ENCODE assay signal across 18 cellular contexts in genomic region chr10:61749271-61749670, GRCh38.
A peak's percentile ranks its signal among the peaks of the same experiment; 100 is the strongest.
DNase-seq lines count a peak whose midpoint lies in the region; ATAC-seq and TF ChIP-seq lines count a peak whose summit lies in the region.
"Had no signal": no experiment of that assay in that cellular context is flagged by ENCODE, and none has a peak within 500 bp of the region (broad histone marks: within the 10 kb centered on the region; RNA-seq: fewer than 3 reads in every experiment).

No MANE protein-coding gene starts in this region.

- DNase-seq in HCT116 (ENCODE audit: low read depth, low spot score), result no peak
- no peak for DNase-seq in Panc1 (ENCODE audit: low read depth, low spot score)
- peak; percentile 41 for DNase-seq in fibroblast of peridontal ligament (ENCODE audit: extremely low read depth)
- no peak for DNase-seq in vagina (ENCODE audit: extremely low spot score in 2 of 2)
- DNase-seq in activated effector memory CD4-positive, alpha-beta T cell treated with Interleukin-2 at 50 U/mL for 16 hours, result no peak
- DNase-seq: COR-L47, DMS153, H7, Karpas-422, MM.1S, NCI-H187, NCI-H2171, NCI-H446, NCI-H69, SJCRH30 had no signal

- no peak for TF ChIP-seq RAD21 in HCT116 (IDR thresholded peaks at IDR 0.05; ENCODE audit: low read depth)

- H3K27me3 ChIP-seq in HCT116 (ENCODE audit: insufficient read depth, low read length) (no peaks in the 10 kb centered on the region), Panc1 (ENCODE audit: control insufficient read depth, insufficient read depth, low read length) (no peaks in the 10 kb centered on the region), vagina (no peaks in the 10 kb centered on the region)
- H3K27me3 ChIP-seq: SJCRH30 had no signal

- TF ChIP-seq CTCF in HCT116 (IDR thresholded peaks at IDR 0.05 in 2 of 3, conservative IDR thresholded peaks at IDR 0.05 in 1 of 3; ENCODE audit: borderline replicate concordance in 1 of 3, insufficient read depth in 1 of 3, low read depth in 2 of 3, low read length in 2 of 3) (no peak), Panc1 (IDR thresholded peaks at IDR 0.05) (no peak), vagina (IDR thresholded peaks at IDR 0.05) (no peak)

- POLR2A ChIA-PET in HCT116 (lab: Charles Lee) (no interaction called here), Panc1 (lab: Charles Lee) (no interaction called here)

- BruUV-seq in HCT116 (replicated peaks; lab: Mats Ljungman, UMichigan) (no TSS peak), Panc1 (replicated peaks; lab: Mats Ljungman, UMichigan) (no TSS peak)

- no peak overlapping the region for H3K9ac ChIP-seq in HCT116 (ENCODE audit: low read length)

- H3K9me3 ChIP-seq in HCT116 (ENCODE audit: control insufficient read depth in 1 of 2, insufficient read depth in 1 of 2, low read depth in 1 of 2, low read length in 2 of 2) (no peaks in the 10 kb centered on the region), Panc1 (ENCODE audit: control insufficient read depth, insufficient read depth, low read depth, low read length) (no peaks in the 10 kb centered on the region), vagina (no peaks in the 10 kb centered on the region)
- H3K9me3 ChIP-seq: SJCRH30 had no signal

- intact Hi-C loops in HCT116 (cut with micrococcal nuclease), result no loop called here
- intact Hi-C loops in Panc1 (cut with micrococcal nuclease; ENCODE audit: unreplicated experiment), result no loop called here
- intact Hi-C loops in vagina (cut with DNase I), result no loop called here

- H3K4me3 ChIP-seq in HCT116 (replicated peaks in 1 of 2; ENCODE audit: low read depth in 1 of 2, low read length in 2 of 2) (no peak overlapping the region), Panc1 (ENCODE audit: low read depth in 2 of 2, low read length in 2 of 2) (no peak overlapping the region), vagina (no peak overlapping the region)
- H3K4me3 ChIP-seq: SJCRH30 had no signal

- peak overlapping the region; percentile 0 for H2AFZ ChIP-seq in HCT116 (ENCODE audit: low read depth, low read length, poor library complexity, severe bottlenecking)

- ATAC-seq in HCT116 (no peak), Panc1 (no peak), HG02938 (IDR thresholded peaks at IDR 0.05; ENCODE audit: unreplicated experiment) (no peak), HG02852 (IDR thresholded peaks at IDR 0.05; ENCODE audit: unreplicated experiment) (no peak)
- ATAC-seq: HepG2 had no signal

- in situ Hi-C loops in Panc1 (cut with HindIII; ENCODE audit: low pct_unique_long_range_greater_than_20kb, low sequenced_read_pairs), result no loop called here

- no peaks in the 10 kb centered on the region for H3K9me2 ChIP-seq in HCT116 (ENCODE audit: insufficient read depth)

- CTCF ChIA-PET in HCT116 (lab: Charles Lee), result interaction anchor here (4.5 to 6.2 kb wide), 2 partner anchors 70 to 86 kb away, joined by 68 to 71 read pairs; no protein-coding TSS in a partner anchor
- CTCF ChIA-PET in Panc1 (lab: Charles Lee), result interaction anchor here (0.7 to 1.2 kb wide), 2 partner anchors 148 to 918 kb away, joined by 5 read pairs; no protein-coding TSS in a partner anchor

- no peaks in the 10 kb centered on the region for H3K79me2 ChIP-seq in HCT116 (ENCODE audit: insufficient read depth, low read length)

- H3K4me1 ChIP-seq in HCT116 (ENCODE audit: control insufficient read depth in 1 of 2, insufficient read depth in 2 of 2, low read length in 2 of 2) (peaks cover 18 to 32% of the 10 kb centered on the region in 2 experiments), Panc1 (ENCODE audit: control insufficient read depth, insufficient read depth, low read length) (peaks cover 21% of the 10 kb centered on the region), vagina (peaks cover 36% of the 10 kb centered on the region)

- RAD21 ChIA-PET in HCT116 (lab: Charles Lee; ENCODE audit: low non-redundant PET in 1 of 2, low total read pairs in 2 of 2, uncharacterized antibody in 2 of 2, unreplicated experiment in 2 of 2), result interaction anchor here in 1 of 2 experiments (0.8 kb wide), 1 partner anchor 85 kb away, joined by 4 read pairs; no protein-coding TSS in a partner anchor

- no peaks in the 10 kb centered on the region for H4K20me1 ChIP-seq in HCT116 (ENCODE audit: insufficient read depth)

- TF ChIP-seq POLR2A in HCT116 (IDR thresholded peaks at IDR 0.05; ENCODE audit: borderline replicate concordance, extremely low read depth, insufficient read depth, insufficient read length) (no peak), vagina (IDR thresholded peaks at IDR 0.05) (no peak)

- H3K4me2 ChIP-seq in HCT116 (ENCODE audit: low read length), result no peak overlapping the region

- H3K36me3 ChIP-seq in HCT116 (ENCODE audit: control insufficient read depth in 1 of 2, insufficient read depth in 2 of 2, low read length in 2 of 2) (no peaks in the 10 kb centered on the region), Panc1 (ENCODE audit: control insufficient read depth, insufficient read depth, low read length) (no peaks in the 10 kb centered on the region), vagina (no peaks in the 10 kb centered on the region)
- H3K36me3 ChIP-seq: SJCRH30 had no signal

- no peak overlapping the region for H3K27ac ChIP-seq in HCT116 (ENCODE audit: low read depth, low read length)
- H3K27ac ChIP-seq in Panc1 (ENCODE audit: low read length), result peak overlapping the region; percentile 94
- peak overlapping the region; percentile 34 for H3K27ac ChIP-seq in vagina
- H3K27ac ChIP-seq: SJCRH30 had no signal

TF ChIP-seq in HCT116, 20 proteins besides CTCF, POLR2A, EP300 and RAD21:
- TF ChIP-seq EZH2 (IDR thresholded peaks at IDR 0.05), result no peak
- no peak for TF ChIP-seq POLR2AphosphoS5 (IDR thresholded peaks at IDR 0.05; ENCODE audit: low read depth, low read length)
- no peak for TF ChIP-seq JUND (IDR thresholded peaks at IDR 0.05)
- no peak for TF ChIP-seq REST (IDR thresholded peaks at IDR 0.05; ENCODE audit: low read depth)
- TF ChIP-seq, protein P1, sequence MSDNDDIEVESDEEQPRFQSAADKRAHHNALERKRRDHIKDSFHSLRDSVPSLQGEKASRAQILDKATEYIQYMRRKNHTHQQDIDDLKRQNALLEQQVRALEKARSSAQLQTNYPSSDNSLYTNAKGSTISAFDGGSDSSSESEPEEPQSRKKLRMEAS (IDR thresholded peaks at IDR 0.05), result no peak
- TF ChIP-seq ELF1 (IDR thresholded peaks at IDR 0.05; ENCODE audit: borderline replicate concordance, low read depth), result no peak
- TF ChIP-seq EGR1 (IDR thresholded peaks at IDR 0.05; ENCODE audit: low read depth), result no peak
- TF ChIP-seq CBX3 (IDR thresholded peaks at IDR 0.05; ENCODE audit: low read depth), result no peak
- TF ChIP-seq CEBPB (IDR thresholded peaks at IDR 0.05; ENCODE audit: low read depth), result no peak
- no peak for TF ChIP-seq SP1 (IDR thresholded peaks at IDR 0.05; ENCODE audit: low read depth)
